ENCODE assay signal across 1 cellular context in genomic region chr21:36479415-36480402, GRCh38.
TF ChIP-seq lines count a peak whose summit lies in the region.

A gene with protein sequence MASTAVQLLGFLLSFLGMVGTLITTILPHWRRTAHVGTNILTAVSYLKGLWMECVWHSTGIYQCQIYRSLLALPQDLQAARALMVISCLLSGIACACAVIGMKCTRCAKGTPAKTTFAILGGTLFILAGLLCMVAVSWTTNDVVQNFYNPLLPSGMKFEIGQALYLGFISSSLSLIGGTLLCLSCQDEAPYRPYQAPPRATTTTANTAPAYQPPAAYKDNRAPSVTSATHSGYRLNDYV (minus strand): TSS chr21:36480122. CDS start chr21:36461695, 18,427 bp downstream.

TF ChIP-seq in GM23338, 12 proteins besides CTCF, POLR2A, EP300 and RAD21 (continued from another document):
- TF ChIP-seq, protein P1, sequence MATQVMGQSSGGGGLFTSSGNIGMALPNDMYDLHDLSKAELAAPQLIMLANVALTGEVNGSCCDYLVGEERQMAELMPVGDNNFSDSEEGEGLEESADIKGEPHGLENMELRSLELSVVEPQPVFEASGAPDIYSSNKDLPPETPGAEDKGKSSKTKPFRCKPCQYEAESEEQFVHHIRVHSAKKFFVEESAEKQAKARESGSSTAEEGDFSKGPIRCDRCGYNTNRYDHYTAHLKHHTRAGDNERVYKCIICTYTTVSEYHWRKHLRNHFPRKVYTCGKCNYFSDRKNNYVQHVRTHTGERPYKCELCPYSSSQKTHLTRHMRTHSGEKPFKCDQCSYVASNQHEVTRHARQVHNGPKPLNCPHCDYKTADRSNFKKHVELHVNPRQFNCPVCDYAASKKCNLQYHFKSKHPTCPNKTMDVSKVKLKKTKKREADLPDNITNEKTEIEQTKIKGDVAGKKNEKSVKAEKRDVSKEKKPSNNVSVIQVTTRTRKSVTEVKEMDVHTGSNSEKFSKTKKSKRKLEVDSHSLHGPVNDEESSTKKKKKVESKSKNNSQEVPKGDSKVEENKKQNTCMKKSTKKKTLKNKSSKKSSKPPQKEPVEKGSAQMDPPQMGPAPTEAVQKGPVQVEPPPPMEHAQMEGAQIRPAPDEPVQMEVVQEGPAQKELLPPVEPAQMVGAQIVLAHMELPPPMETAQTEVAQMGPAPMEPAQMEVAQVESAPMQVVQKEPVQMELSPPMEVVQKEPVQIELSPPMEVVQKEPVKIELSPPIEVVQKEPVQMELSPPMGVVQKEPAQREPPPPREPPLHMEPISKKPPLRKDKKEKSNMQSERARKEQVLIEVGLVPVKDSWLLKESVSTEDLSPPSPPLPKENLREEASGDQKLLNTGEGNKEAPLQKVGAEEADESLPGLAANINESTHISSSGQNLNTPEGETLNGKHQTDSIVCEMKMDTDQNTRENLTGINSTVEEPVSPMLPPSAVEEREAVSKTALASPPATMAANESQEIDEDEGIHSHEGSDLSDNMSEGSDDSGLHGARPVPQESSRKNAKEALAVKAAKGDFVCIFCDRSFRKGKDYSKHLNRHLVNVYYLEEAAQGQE (IDR thresholded peaks at IDR 0.05; ENCODE audit: unreplicated experiment): no peak
- TF ChIP-seq ZNF331 (CRISPR knock-in tag; IDR thresholded peaks at IDR 0.05; ENCODE audit: low read depth) (no peak), JUNB (IDR thresholded peaks at IDR 0.05; ENCODE audit: unreplicated experiment) (no peak), ZNF114 (CRISPR knock-in tag; IDR thresholded peaks at IDR 0.05) (no peak)
